6 cellular contexts compared by ENCODE assay signal in genomic region chr2:74420443-74421103, GRCh38. TPM values are rescaled to one million over a fixed set of nuclear protein-coding genes. Genes with fewer than 3 reads are reported as not detected.
DNase-seq lines count a peak whose midpoint lies in the region; ATAC-seq and TF ChIP-seq lines count a peak whose summit lies in the region.
"Not testable (repeated sequence)": the region's sequence is repeated elsewhere in the genome, so short reads cannot be mapped to it uniquely, and the experiment has no call there.

No MANE protein-coding gene starts in this region.

- H3K4me3 ChIP-seq in BE2C (ENCODE audit: low read depth, low read length) (peak overlapping the region; percentile 78), HUES64 (ENCODE audit: low read length) (peak overlapping the region; percentile 86), kidney epithelial cell (ENCODE audit: low read depth, low read length) (peak overlapping the region; percentile 72), retinal pigment epithelial cell (ENCODE audit: low read length) (peak overlapping the region; percentile 82)

- H3K36me3 ChIP-seq in BE2C; kidney epithelial cell (ENCODE audit: control insufficient read depth, insufficient read depth, low read length): not testable (repeated sequence)
- H3K36me3 ChIP-seq in HUES64 (ENCODE audit: insufficient read depth, low read length) = peaks cover 12% of the 10 kb centered on the region

- H3K27me3 Mint-ChIP-seq in activated B cell treated with CpG ODN at 0.5 μM for 24 hours; chondrocyte (ENCODE audit: low read depth): not testable (repeated sequence)

- peak overlapping the region; percentile 99 for H3K4me3 Mint-ChIP-seq in activated B cell treated with CpG ODN at 0.5 μM for 24 hours
- H3K4me3 Mint-ChIP-seq in chondrocyte (ENCODE audit: unreplicated experiment) = peak overlapping the region; percentile 94

- H3K27ac ChIP-seq in HUES64 (ENCODE audit: low read depth, low read length) = not testable (repeated sequence)

- DNase-seq in BE2C; activated B cell treated with CpG ODN at 0.5 μM for 24 hours; chondrocyte (ENCODE audit: low spot score); kidney epithelial cell (ENCODE audit: low read depth); retinal pigment epithelial cell (ENCODE audit: low read depth): not testable (repeated sequence)

- H3K27ac Mint-ChIP-seq in activated B cell treated with CpG ODN at 0.5 μM for 24 hours = peak overlapping the region; percentile 96
- H3K27ac Mint-ChIP-seq in chondrocyte (ENCODE audit: unreplicated experiment) = not testable (repeated sequence)

- TF ChIP-seq CTCF in BE2C (IDR thresholded peaks at IDR 0.05; ENCODE audit: low read depth, low read length); activated B cell treated with CpG ODN at 0.5 μM for 24 hours (IDR thresholded peaks at IDR 0.05); chondrocyte (IDR thresholded peaks at IDR 0.05); kidney epithelial cell (IDR thresholded peaks at IDR 0.05; ENCODE audit: insufficient read depth, low read length, poor library complexity, severe bottlenecking); retinal pigment epithelial cell (conservative IDR thresholded peaks at IDR 0.05; ENCODE audit: low read depth, low read length): not testable (repeated sequence)

- H3K9ac ChIP-seq in HUES64 (ENCODE audit: low read depth, low read length) = 0 out of 2 replicates have a peak overlapping the region, but pooled peaks have one; percentile 63

- WGBS in HUES64 = 86% methylated on average over 19 of the region's 19 CpGs

- H3K9me3 Mint-ChIP-seq in activated B cell treated with CpG ODN at 0.5 μM for 24 hours; chondrocyte (ENCODE audit: low read depth): not testable (repeated sequence)

- peaks cover 51% of the 10 kb centered on the region for H3K4me1 Mint-ChIP-seq in activated B cell treated with CpG ODN at 0.5 μM for 24 hours
- H3K4me1 Mint-ChIP-seq in chondrocyte (ENCODE audit: low read depth) = peaks cover 12% of the 10 kb centered on the region

- H3K27me3 ChIP-seq in BE2C; HUES64 (ENCODE audit: insufficient read depth, low read length); kidney epithelial cell (ENCODE audit: control insufficient read depth, insufficient read depth, low read length): not testable (repeated sequence)

- POLR2A ChIA-PET in activated B cell treated with CpG ODN at 0.5 μM for 24 hours (lab: Charles Lee) = interaction anchor here (0.5 to 4.8 kb wide), 15 partner anchors 14 to 415 kb away, joined by 3 to 35 read pairs (median 4); partner anchors contain the start of genes INO80B, MOGS, MRPL53 and WBP1

- H3K36me3 Mint-ChIP-seq in activated B cell treated with CpG ODN at 0.5 μM for 24 hours (ENCODE audit: low read depth) = peaks cover 14% of the 10 kb centered on the region
- H3K36me3 Mint-ChIP-seq in chondrocyte (ENCODE audit: low read depth) = not testable (repeated sequence)

- not testable (repeated sequence) for ATAC-seq in activated B cell treated with CpG ODN at 0.5 μM for 24 hours (ENCODE audit: low read depth)

- CTCF ChIA-PET in activated B cell treated with CpG ODN at 0.5 μM for 24 hours (lab: Charles Lee) = interaction anchor here (0.6 to 1.6 kb wide), 3 partner anchors 20 to 36 kb away, joined by 3 to 6 read pairs (median 3); no protein-coding TSS in a partner anchor

- intact Hi-C loops in activated B cell treated with CpG ODN at 0.5 μM for 24 hours (cut with micrococcal nuclease) = loop anchor here (1.0 to 5.0 kb wide), 9 partner anchors 20 to 223 kb away; partner anchors contain the start of genes AUP1, CCDC142, HTRA2 and MRPL53

- H3K9me3 ChIP-seq in BE2C; HUES64 (ENCODE audit: insufficient read depth, low read depth, low read length): not testable (repeated sequence)

- H3K4me1 ChIP-seq in BE2C; HUES64 (ENCODE audit: insufficient read depth, low read length): not testable (repeated sequence)

RNA-seq across cellular contexts. Expression of gene C2orf81, which starts 0.8 kb away (rescaled TPM):
- 6.6 TPM for polyA plus RNA-seq in BE2C (2012; ENCODE audit: insufficient read depth, insufficient read length, low read depth)
- 1.2 TPM for polyA plus RNA-seq in HUES64 (2013, experiment 1 of 2)
- polyA plus RNA-seq in HUES64 (2013, experiment 2 of 2) = 3.1 TPM
- total RNA-seq in activated B cell treated with CpG ODN at 0.5 μM for 24 hours (3.9 and 5.5 TPM in 2 replicates), chondrocyte (1.3 to 3.4 TPM (median 1.5 TPM) in 3 replicates), kidney epithelial cell (3.0 and 4.3 TPM in 2 replicates)

RNA-seq across cellular contexts. Expression of gene WDR54, which starts 1.0 kb away (rescaled TPM):
- polyA plus RNA-seq in BE2C (2012; ENCODE audit: insufficient read depth, insufficient read length, low read depth) = 72.7 TPM
- 28.4 TPM for polyA plus RNA-seq in HUES64 (2013, experiment 1 of 2)
- polyA plus RNA-seq in HUES64 (2013, experiment 2 of 2) = 43.8 TPM
- total RNA-seq in activated B cell treated with CpG ODN at 0.5 μM for 24 hours = 32.3 and 33.5 TPM in 2 replicates
- total RNA-seq in chondrocyte = 10.4 to 11.2 TPM (median 11.0 TPM) in 3 replicates
- total RNA-seq in kidney epithelial cell = 24.6 and 28.0 TPM in 2 replicates

RNA-seq across cellular contexts. Expression of gene RTKN, which starts 21.2 kb away (rescaled TPM):
- 12.9 TPM for polyA plus RNA-seq in BE2C (2012; ENCODE audit: insufficient read depth, insufficient read length, low read depth)
- 31.1 TPM for polyA plus RNA-seq in HUES64 (2013, experiment 1 of 2)
- polyA plus RNA-seq in HUES64 (2013, experiment 2 of 2) = 32.5 TPM
- 8.3 and 11.6 TPM in 2 replicates for total RNA-seq in activated B cell treated with CpG ODN at 0.5 μM for 24 hours
- total RNA-seq in chondrocyte = 18.3 to 32.4 TPM (median 20.4 TPM) in 3 replicates
- 88.4 and 103 TPM in 2 replicates for total RNA-seq in kidney epithelial cell

RNA-seq across cellular contexts. Expression of gene INO80B, which starts 34.3 kb away (rescaled TPM):
- polyA plus RNA-seq in BE2C (2012; ENCODE audit: insufficient read depth, insufficient read length, low read depth) = 20.6 TPM
- 8.2 TPM for polyA plus RNA-seq in HUES64 (2013, experiment 1 of 2)
- polyA plus RNA-seq in HUES64 (2013, experiment 2 of 2) = 9.1 TPM
- total RNA-seq in activated B cell treated with CpG ODN at 0.5 μM for 24 hours = 47.9 and 51.3 TPM in 2 replicates
- 23.2 to 35.0 TPM (median 24.3 TPM) in 3 replicates for total RNA-seq in chondrocyte
- 20.6 and 31.3 TPM in 2 replicates for total RNA-seq in kidney epithelial cell

RNA-seq across cellular contexts. Expression of gene WBP1, which starts 37.7 kb away (rescaled TPM):
- polyA plus RNA-seq in BE2C (2012; ENCODE audit: insufficient read depth, insufficient read length, low read depth) = 160 TPM
- 42.0 TPM for polyA plus RNA-seq in HUES64 (2013, experiment 1 of 2)
- 55.7 TPM for polyA plus RNA-seq in HUES64 (2013, experiment 2 of 2)
- total RNA-seq in activated B cell treated with CpG ODN at 0.5 μM for 24 hours (61.4 and 65.3 TPM in 2 replicates), chondrocyte (56.1 to 93.0 TPM (median 62.4 TPM) in 3 replicates), kidney epithelial cell (78.9 and 96.9 TPM in 2 replicates)
